ENCODE assay signal across 32 cellular contexts in the genomic region with DNA sequence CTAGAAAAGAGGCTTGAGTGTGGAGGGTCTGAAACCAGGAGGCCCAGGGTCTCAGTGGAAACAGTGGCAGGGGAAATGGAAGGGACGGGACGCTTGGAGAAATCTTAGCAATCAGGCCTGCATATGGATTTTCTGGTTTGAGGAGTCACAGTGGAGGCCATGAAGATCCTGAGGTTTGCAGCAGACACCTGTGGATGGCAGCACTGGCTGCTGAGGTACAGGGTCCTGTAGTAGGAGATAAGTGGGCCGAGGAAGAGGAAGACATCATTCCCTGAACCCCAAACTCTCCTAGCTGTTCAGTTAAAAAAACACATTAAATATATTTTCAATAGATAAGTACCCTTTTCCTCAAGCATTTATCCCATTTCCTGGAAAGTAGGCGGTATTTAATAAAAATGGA.
DNase-seq lines count a peak whose midpoint lies in the region; ATAC-seq, FAIRE-seq and TF ChIP-seq lines count a peak whose summit lies in the region.
"Had no signal": no experiment of that assay in that cellular context is flagged by ENCODE, and none has a peak within 500 bp of the region (broad histone marks: within the 10 kb centered on the region; RNA-seq: fewer than 3 reads in every experiment).

No MANE protein-coding gene starts in this region.

- FAIRE-seq in astrocyte (lab: Jason Lieb, UNC) (no peak), HepG2 (lab: Jason Lieb, UNC) (peak; percentile 8)
- FAIRE-seq: colon had no signal

- no peak overlapping the region for H3K4me2 ChIP-seq in astrocyte (ENCODE audit: low read length)
- H3K4me2 ChIP-seq in HepG2 (ENCODE audit: low read depth, low read length) = no peak overlapping the region
- H3K4me2 ChIP-seq: hepatocyte, neural progenitor cell had no signal

- TF ChIP-seq EP300 in HepG2 (IDR thresholded peaks at IDR 0.05; ENCODE audit: low read depth in 2 of 2, low read length in 2 of 2) = no peak
- no peak for TF ChIP-seq EP300 in HepG2 (CRISPR knock-in tag; IDR thresholded peaks at IDR 0.05; ENCODE audit: borderline replicate concordance)

- H3K4me1 ChIP-seq in astrocyte (ENCODE audit: insufficient read depth, low read length) = no peaks in the 10 kb centered on the region
- peaks cover 7% of the 10 kb centered on the region; the same call in 1 of the 2 replicates for H3K4me1 ChIP-seq in HepG2 (ENCODE audit: insufficient read depth, low read length)
- H3K4me1 ChIP-seq: esophagus muscularis mucosa, gastrocnemius medialis, neural progenitor cell, parathyroid adenoma, spleen, upper lobe of right lung had no signal

- no peak overlapping the region for H3K4me3 Mint-ChIP-seq in astrocyte (ENCODE audit: unreplicated experiment)
- H3K4me3 Mint-ChIP-seq: activated naive CD4-positive, alpha-beta T cell treated with anti-CD3 and anti-CD28 coated beads for 36 hours; activated T-helper 1 cell treated with anti-CD3 and anti-CD28 coated beads, Interleukin-12 subunit alpha, Interleukin-12 subunit beta, Interleukin-2, Interleukin-4 antibody, amounts not matched to agents 30 ng/mL and 10 ng/mL and 1 ng/mL, durations not matched to agents 14 hours and 24 hours and 36 hours; IgD-negative memory B cell; neural progenitor cell; stimulated activated effector memory CD8-positive, alpha-beta T cell treated with anti-CD3 and anti-CD28 coated beads, Interleukin-12 subunit alpha, Interleukin-12 subunit beta, amount 100 ng/mL, for 72 hours; T-cell had no signal

- CTCF ChIA-PET in HepG2 (lab: Yijun Ruan, JAX; ENCODE audit: low intra/inter-chr PET ratio, low total read pairs) = interaction anchor here (1.9 kb wide), 1 partner anchor 223 kb away, joined by 8 read pairs; no protein-coding TSS in a partner anchor

- POLR2A ChIA-PET in HepG2 (lab: Yijun Ruan, JAX) = no interaction called here

- in situ Hi-C loops in KBM-7 (cut with MboI; ENCODE audit: low pct_unique_long_range_greater_than_20kb, low sequenced_read_pairs) (no loop called here), HepG2 (cut with HindIII; ENCODE audit: extremely low pct_ligation_motif_present, low pct_unique_long_range_greater_than_20kb) (no loop called here)

- no peak overlapping the region for H3K27ac ChIP-seq in astrocyte (ENCODE audit: low read depth, low read length)
- H3K27ac ChIP-seq in HepG2 (ENCODE audit: extremely low read length, insufficient read depth, low read length) = no peak overlapping the region
- H3K27ac ChIP-seq: C4-2B, esophagus muscularis mucosa, gastrocnemius medialis, hepatocyte, neural progenitor cell, parathyroid adenoma, spleen, upper lobe of right lung had no signal

- intact Hi-C loops in HepG2 (cut with micrococcal nuclease; ENCODE audit: unreplicated experiment) = loop anchor here (5.0 kb wide), 1 partner anchor 222 kb away; no protein-coding TSS in a partner anchor

- 5% methylated on average over 4 of the region's 4 CpGs for WGBS in HepG2 (ENCODE audit: low lambda C conversion rate)

- peaks cover 4% of the 10 kb centered on the region for H3K9me3 Mint-ChIP-seq in astrocyte (ENCODE audit: unreplicated experiment)
- H3K9me3 Mint-ChIP-seq: activated naive CD4-positive, alpha-beta T cell treated with anti-CD3 and anti-CD28 coated beads for 36 hours; activated T-helper 1 cell treated with anti-CD3 and anti-CD28 coated beads, Interleukin-12 subunit alpha, Interleukin-12 subunit beta, Interleukin-2, Interleukin-4 antibody, amounts not matched to agents 30 ng/mL and 10 ng/mL and 1 ng/mL, durations not matched to agents 14 hours and 24 hours and 36 hours; IgD-negative memory B cell; neural progenitor cell; stimulated activated effector memory CD8-positive, alpha-beta T cell treated with anti-CD3 and anti-CD28 coated beads, Interleukin-12 subunit alpha, Interleukin-12 subunit beta, amount 100 ng/mL, for 72 hours; T-cell had no signal

- ATAC-seq in HepG2 = peak; percentile 73
- ATAC-seq in HG02610 (IDR thresholded peaks at IDR 0.05; ENCODE audit: unreplicated experiment) = no peak
- no peak for ATAC-seq in GM19463 (IDR thresholded peaks at IDR 0.05; ENCODE audit: unreplicated experiment)
- ATAC-seq: gastrocnemius medialis; left cardiac atrium; right cardiac atrium; stimulated activated effector memory CD8-positive, alpha-beta T cell treated with anti-CD3 and anti-CD28 coated beads, Interleukin-12 subunit alpha, Interleukin-12 subunit beta, amount 100 ng/mL, for 72 hours; T-cell; upper lobe of right lung had no signal

- H2AFZ ChIP-seq in astrocyte (ENCODE audit: low read depth, low read length) (no peak overlapping the region), HepG2 (ENCODE audit: low read length) (no peak overlapping the region)
- H2AFZ ChIP-seq: hepatocyte, neural progenitor cell, parathyroid adenoma had no signal

- BruUV-seq in HepG2 (replicated peaks; lab: Mats Ljungman, UMichigan) = no TSS peak

- no peaks in the 10 kb centered on the region for H3K27me3 ChIP-seq in astrocyte (ENCODE audit: insufficient read depth, low read length)
- no peaks in the 10 kb centered on the region; a peak in 1 of 5 replicates for H3K27me3 ChIP-seq in HepG2 (ENCODE audit: control insufficient read depth in 1 of 2, insufficient read depth in 2 of 2, low read length in 2 of 2)
- H3K27me3 ChIP-seq: esophagus muscularis mucosa, gastrocnemius medialis, hepatocyte, neural progenitor cell, spleen, upper lobe of right lung had no signal

- H3K27me3 Mint-ChIP-seq in astrocyte (ENCODE audit: low read depth, unreplicated experiment) = no peaks in the 10 kb centered on the region
- H3K27me3 Mint-ChIP-seq: IgD-negative memory B cell, T-cell had no signal

- H3K27ac Mint-ChIP-seq in astrocyte (ENCODE audit: unreplicated experiment) = no peak overlapping the region
- H3K27ac Mint-ChIP-seq: activated naive CD4-positive, alpha-beta T cell treated with anti-CD3 and anti-CD28 coated beads for 36 hours; activated T-helper 1 cell treated with anti-CD3 and anti-CD28 coated beads, Interleukin-12 subunit alpha, Interleukin-12 subunit beta, Interleukin-2, Interleukin-4 antibody, amounts not matched to agents 30 ng/mL and 10 ng/mL and 1 ng/mL, durations not matched to agents 14 hours and 24 hours and 36 hours; IgD-negative memory B cell; neural progenitor cell; stimulated activated effector memory CD8-positive, alpha-beta T cell treated with anti-CD3 and anti-CD28 coated beads, Interleukin-12 subunit alpha, Interleukin-12 subunit beta, amount 100 ng/mL, for 72 hours; T-cell had no signal

- no peaks in the 10 kb centered on the region for H3K79me2 ChIP-seq in astrocyte (ENCODE audit: insufficient read depth, low read length)
- H3K79me2 ChIP-seq in HepG2 (ENCODE audit: insufficient read depth, low read length) = no peaks in the 10 kb centered on the region
- H3K79me2 ChIP-seq: hepatocyte, parathyroid adenoma had no signal

- H3K36me3 Mint-ChIP-seq in astrocyte (ENCODE audit: low read depth, unreplicated experiment) = no peaks in the 10 kb centered on the region
- H3K36me3 Mint-ChIP-seq: IgD-negative memory B cell; neural progenitor cell; stimulated activated effector memory CD8-positive, alpha-beta T cell treated with anti-CD3 and anti-CD28 coated beads, Interleukin-12 subunit alpha, Interleukin-12 subunit beta, amount 100 ng/mL, for 72 hours; T-cell had no signal

- peaks cover 22% of the 10 kb centered on the region for H3K4me1 Mint-ChIP-seq in astrocyte (ENCODE audit: low read depth, unreplicated experiment)
- H3K4me1 Mint-ChIP-seq: IgD-negative memory B cell; stimulated activated effector memory CD8-positive, alpha-beta T cell treated with anti-CD3 and anti-CD28 coated beads, Interleukin-12 subunit alpha, Interleukin-12 subunit beta, amount 100 ng/mL, for 72 hours; T-cell had no signal

- no peak overlapping the region for H3K9ac ChIP-seq in astrocyte (ENCODE audit: low read length)
- H3K9ac ChIP-seq in HepG2 (ENCODE audit: insufficient read depth, low read depth, low read length) = no peak overlapping the region
- H3K9ac ChIP-seq: neural progenitor cell, parathyroid adenoma had no signal

- TF ChIP-seq RAD21 in HepG2 (CRISPR knock-in tag; IDR thresholded peaks at IDR 0.05) = no peak

- no peak for TF ChIP-seq POLR2A in HepG2 (IDR thresholded peaks at IDR 0.05; ENCODE audit: insufficient read depth in 1 of 2, low read depth in 2 of 2, low read length in 2 of 2)

- H4K20me1 ChIP-seq in astrocyte (ENCODE audit: insufficient read depth, low read length) (no peaks in the 10 kb centered on the region), HepG2 (ENCODE audit: insufficient read depth, low read length) (no peaks in the 10 kb centered on the region)

- DNase-seq in KBM-7 = peak; percentile 19
- DNase-seq in astrocyte (ENCODE audit: low read depth) = no peak
- peak; percentile 29 for DNase-seq in HepG2 (ENCODE audit: low spot score)
- DNase-seq in dedifferentiated amniotic fluid mesenchymal stem cell (ENCODE audit: extremely low spot score) = no peak
- DNase-seq: activated CD4-positive, alpha-beta T cell treated with anti-CD3 and anti-CD28 coated beads, Interleukin-2, amount 50 U/mL, for 4 hours; activated CD4-positive, CD25-positive, alpha-beta regulatory T cell; activated naive CD4-positive, alpha-beta T cell treated with anti-CD3 and anti-CD28 coated beads for 36 hours; DMS79 treated with DMSO at 0.1 percent for 48 hours; gastrocnemius medialis; GF-D8; left cardiac atrium; mesenchymal stem cell; NCI-H1105; NCI-H187 treated with DMSO at 0.1 percent for 48 hours; NCI-H345; right cardiac atrium; SHP77 treated with DMSO at 0.1 percent for 48 hours; spleen; T-cell; upper lobe of right lung had no signal

- no peaks in the 10 kb centered on the region for H3K9me3 ChIP-seq in astrocyte (ENCODE audit: insufficient read depth, low read depth, low read length)
- H3K9me3 ChIP-seq in HepG2 (ENCODE audit: low read length) = no peaks in the 10 kb centered on the region
- H3K9me3 ChIP-seq: esophagus muscularis mucosa, gastrocnemius medialis, spleen, upper lobe of right lung had no signal

- H3K36me3 ChIP-seq in astrocyte (ENCODE audit: insufficient read depth, low read length) (no peaks in the 10 kb centered on the region), HepG2 (replicated peaks in 1 of 2; ENCODE audit: control insufficient read depth in 1 of 2, insufficient read depth in 2 of 2, low read length in 2 of 2) (no peaks in the 10 kb centered on the region)
- H3K36me3 ChIP-seq: esophagus muscularis mucosa, gastrocnemius medialis, neural progenitor cell, spleen, upper lobe of right lung had no signal

- TF ChIP-seq CTCF in GM12873 (IDR thresholded peaks at IDR 0.05; ENCODE audit: insufficient read depth, low read depth, low read length, missing control alignments) = peak; percentile 68
- TF ChIP-seq CTCF in astrocyte (IDR thresholded peaks at IDR 0.05; ENCODE audit: insufficient read depth, low read depth, low read length) = peak; percentile 35
- TF ChIP-seq CTCF in HepG2 (CRISPR knock-in tag; IDR thresholded peaks at IDR 0.05) = peak; percentile 71

- H3K4me3 ChIP-seq in astrocyte (ENCODE audit: insufficient read depth, low read depth, low read length) (no peak overlapping the region), HepG2 (replicated peaks in 1 of 3; ENCODE audit: insufficient read depth in 1 of 3, low read depth in 2 of 3, low read length in 3 of 3) (no peak overlapping the region)
- H3K4me3 ChIP-seq: esophagus muscularis mucosa, gastrocnemius medialis, hepatocyte, neural progenitor cell, spleen, upper lobe of right lung had no signal

TF ChIP-seq in HepG2, 621 proteins besides CTCF, POLR2A, EP300 and RAD21 (continues in another document):
- TF ChIP-seq BRD4 (CRISPR knock-in tag; IDR thresholded peaks at IDR 0.05) = no peak
- TF ChIP-seq STAG1 (CRISPR knock-in tag; IDR thresholded peaks at IDR 0.05) = peak; percentile 64
- TF ChIP-seq IRF2 (CRISPR knock-in tag; IDR thresholded peaks at IDR 0.05) = no peak

Comparison
In these comparisons a context has a peak if more than half of its experiments do, and no peak if none do; other contexts are left out.
1. DNase-seq: peak in KBM-7 (single experiment) and HepG2 (single experiment); none in astrocyte (single experiment) and dedifferentiated amniotic fluid mesenchymal stem cell (single experiment).
2. Peak in every context shown above with its lines, with median percentiles within 50 percentile points of each other: CTCF ChIP-seq.